In genomic region chr3:141876891-141877561, GRCh38 we compare ENCODE assay signal across 8 cellular contexts. TPM values are rescaled to one million over a fixed set of nuclear protein-coding genes. Genes with fewer than 3 reads are reported as not detected.
DNase-seq lines count a peak whose midpoint lies in the region; ATAC-seq and TF ChIP-seq lines count a peak whose summit lies in the region.

No MANE protein-coding gene starts in this region.

- H3K4me3 ChIP-seq in Caco-2 (ENCODE audit: low read depth, low read length) (peak overlapping the region; percentile 92), iPS-15b (ENCODE audit: low read depth, low read length) (peak overlapping the region; percentile 86), gastrocnemius medialis (peak overlapping the region; percentile 86 to 99 (median 94))

- TF ChIP-seq CTCF in Caco-2 (IDR thresholded peaks at IDR 0.05; ENCODE audit: insufficient read depth in 1 of 2, low read depth in 1 of 2, low read length in 1 of 2, severe bottlenecking in 1 of 2, unreplicated experiment in 1 of 2) (no peak), GM20000 (IDR thresholded peaks at IDR 0.05; ENCODE audit: extremely low read depth, missing control alignments) (no peak), gastrocnemius medialis (IDR thresholded peaks at IDR 0.05 in 4 of 5, conservative IDR thresholded peaks at IDR 0.05 in 1 of 5) (no peak)

- TF ChIP-seq POLR2A in gastrocnemius medialis (IDR thresholded peaks at IDR 0.05) = peak in 1 of 2 donors; percentile 25

- peak overlapping the region; percentile 96 to 100 (median 98) for H3K27ac ChIP-seq in gastrocnemius medialis

- H3K4me1 ChIP-seq in Caco-2 (peaks cover 24% of the 10 kb centered on the region; the same call in 1 of the 2 replicates), iPS-15b (ENCODE audit: control insufficient read depth, insufficient read depth, low read length) (peaks cover 5% of the 10 kb centered on the region), gastrocnemius medialis (peaks cover 19 to 23% of the 10 kb centered on the region in 2 donors)

- peaks cover 6% of the 10 kb centered on the region for H3K4me1 Mint-ChIP-seq in Caco-2 (ENCODE audit: low read depth, unreplicated experiment)

- intact Hi-C loops in Caco-2 (cut with micrococcal nuclease; ENCODE audit: unreplicated experiment) (loop anchor here (2.0 kb wide), 1 partner anchor 36 kb away; no protein-coding TSS in a partner anchor), gastrocnemius medialis (cut with DNase I; ENCODE audit: low total_unique reads) (loop anchor here (10.0 kb wide), 1 partner anchor 268 kb away; the partner anchor contains the start of gene TFDP2)

- CTCF ChIA-PET in Caco-2 (lab: Charles Lee) = interaction anchor here (0.6 kb wide), 1 partner anchor 327 kb away, joined by 3 read pairs; no protein-coding TSS in a partner anchor

- no peaks in the 10 kb centered on the region for H3K9me3 Mint-ChIP-seq in Caco-2 (ENCODE audit: unreplicated experiment)

- H3K27me3 ChIP-seq in Caco-2 (replicated peaks; ENCODE audit: control insufficient read depth, insufficient read depth, low read length) (no peaks in the 10 kb centered on the region), iPS-15b (ENCODE audit: control insufficient read depth, insufficient read depth, low read length) (no peaks in the 10 kb centered on the region), gastrocnemius medialis (no peaks in the 10 kb centered on the region)

- BruUV-seq in Caco-2 (replicated peaks; lab: Mats Ljungman, UMichigan) = no TSS peak

- H3K27me3 Mint-ChIP-seq in Caco-2 (ENCODE audit: insufficient read depth, unreplicated experiment) = no peaks in the 10 kb centered on the region

- POLR2A ChIA-PET in Caco-2 (lab: Charles Lee) = interaction anchor here (0.7 kb wide), 1 partner anchor 645 kb away, joined by 8 read pairs; the partner anchor contains the start of gene PXYLP1

- H3K9ac ChIP-seq in iPS-15b (ENCODE audit: low read depth, low read length) = peak overlapping the region; percentile 85

- peak overlapping the region; percentile 93 for H3K4me3 Mint-ChIP-seq in Caco-2 (ENCODE audit: unreplicated experiment)

- H3K36me3 Mint-ChIP-seq in Caco-2 (ENCODE audit: insufficient read depth, unreplicated experiment) = peaks cover 13% of the 10 kb centered on the region

- H3K36me3 ChIP-seq in Caco-2 (ENCODE audit: control insufficient read depth, insufficient read depth, low read length) (no peaks in the 10 kb centered on the region), iPS-15b (ENCODE audit: control insufficient read depth, insufficient read depth, low read length) (no peaks in the 10 kb centered on the region), gastrocnemius medialis (no peaks in the 10 kb centered on the region)

- ATAC-seq in gastrocnemius medialis = peak; percentile 31 to 55

- in situ Hi-C loops in gastrocnemius medialis (cut with MboI; ENCODE audit: low sequenced_read_pairs in 4 of 4) = loop anchor here in 1 of 4 donors (10.0 to 25.0 kb wide), 2 partner anchors 132 to 565 kb away; no protein-coding TSS in a partner anchor

- DNase-seq in Caco-2 (peak; percentile 53 to 67), GM20000 (ENCODE audit: low spot score) (peak; percentile 67), HT-29 (ENCODE audit: low spot score) (peak; percentile 51), T-helper 22 cell (ENCODE audit: low read depth) (peak; percentile 38), astrocyte of the hippocampus (ENCODE audit: low read depth, low spot score) (peak; percentile 67), gastrocnemius medialis (peak; percentile 50 to 53), NCI-H1694 (lab: John Stamatoyannopoulos, UW) (no peak)

- no peaks in the 10 kb centered on the region for H3K9me3 ChIP-seq in Caco-2
- no peaks in the 10 kb centered on the region for H3K9me3 ChIP-seq in iPS-15b (ENCODE audit: control insufficient read depth, insufficient read depth, low read length)
- H3K9me3 ChIP-seq in gastrocnemius medialis = no peaks in the 10 kb centered on the region

- peak overlapping the region; percentile 77 for H3K27ac Mint-ChIP-seq in Caco-2 (ENCODE audit: unreplicated experiment)

RNA-seq across cellular contexts. Expression of gene ATP1B3, which starts 0.6 kb away (rescaled TPM):
- total RNA-seq in Caco-2 (2022) = 155 and 189 TPM in 2 replicates
- total RNA-seq in HT-29 (2014; rRNA removed; shearing (Covaris generic)) = 25.5 and 35.7 TPM in 2 replicates
- total RNA-seq in gastrocnemius medialis = 10 to 100 TPM; 16.2 to 35.9 (median 17.6) TPM
